In genomic region chr1:826831-827220, GRCh38 we compare ENCODE assay signal across 8 cellular contexts.
A peak's percentile ranks its signal among the peaks of the same experiment; 100 is the strongest.
DNase-seq lines count a peak whose midpoint lies in the region; ATAC-seq and TF ChIP-seq lines count a peak whose summit lies in the region.
"Not testable (repeated sequence)": the region's sequence is repeated elsewhere in the genome, so short reads cannot be mapped to it uniquely, and the experiment has no call there.

No MANE protein-coding gene starts in this region.

- H3F3A ChIP-seq in PC-3 (ENCODE audit: low read length, unreplicated experiment): not testable (repeated sequence)

- not testable (repeated sequence) for H3K9me3 ChIP-seq in CD8-positive, alpha-beta memory T cell (ENCODE audit: low read length); PC-3 (ENCODE audit: low read length); fibroblast of lung (ENCODE audit: control insufficient read depth, insufficient read depth, low read depth, low read length); mononuclear cell (ENCODE audit: low read depth, low read length)

- peaks cover 34 to 40% (median 39%) of the 10 kb centered on the region in 3 donors for H3K4me1 Mint-ChIP-seq in CD8-positive, alpha-beta memory T cell
- H3K4me1 Mint-ChIP-seq in activated naive CD8-positive, alpha-beta T cell treated with anti-CD3 and anti-CD28 coated beads for 36 hours: peaks cover 24% of the 10 kb centered on the region

- peak overlapping the region; percentile 73 for H3K4me3 ChIP-seq in CD8-positive, alpha-beta memory T cell (ENCODE audit: low read length)
- peak overlapping the region; percentile 70 for H3K4me3 ChIP-seq in PC-3 (ENCODE audit: low read length)
- peak overlapping the region; percentile 42 to 79 (median 62) for H3K4me3 ChIP-seq in fibroblast of lung (replicated peaks in 1 of 4; ENCODE audit: control extremely low read depth in 1 of 4, insufficient read depth in 1 of 4, low read depth in 3 of 4, low read length in 4 of 4)
- peak overlapping the region; percentile 55 for H3K4me3 ChIP-seq in mononuclear cell (ENCODE audit: low read length)

- H3K9me2 ChIP-seq in PC-3 (replicated peaks; ENCODE audit: low read length): not testable (repeated sequence)

- not testable (repeated sequence) for H3K4me1 ChIP-seq in CD8-positive, alpha-beta memory T cell (ENCODE audit: insufficient read depth, low read length); PC-3 (ENCODE audit: insufficient read depth, low read length); fibroblast of lung (ENCODE audit: control insufficient read depth, extremely low read depth, insufficient read depth, low read length)
- peaks cover 11% of the 10 kb centered on the region for H3K4me1 ChIP-seq in mononuclear cell (ENCODE audit: insufficient read depth, low read length)

- H4K20me1 ChIP-seq in PC-3 (ENCODE audit: low read length); fibroblast of lung (ENCODE audit: control insufficient read depth, extremely low read depth, insufficient read depth, low read length): not testable (repeated sequence)

- H3K9ac ChIP-seq in PC-3 (ENCODE audit: low read length): peak overlapping the region; percentile 66
- H3K9ac ChIP-seq in fibroblast of lung (ENCODE audit: insufficient read depth, low read length): peak overlapping the region; percentile 82

- not testable (repeated sequence) for H3K27me3 Mint-ChIP-seq in CD8-positive, alpha-beta memory T cell; activated naive CD8-positive, alpha-beta T cell treated with anti-CD3 and anti-CD28 coated beads for 36 hours

- peak overlapping the region; percentile 77 for H3K4me2 ChIP-seq in PC-3 (ENCODE audit: low read length)
- peak overlapping the region; percentile 40 for H3K4me2 ChIP-seq in fibroblast of lung (ENCODE audit: extremely low read depth, insufficient read depth, low read length)

- not testable (repeated sequence) for TF ChIP-seq CTCF in PC-3 (conservative IDR thresholded peaks at IDR 0.05; ENCODE audit: low read depth, low read length); fibroblast of lung (conservative IDR thresholded peaks at IDR 0.05 in 1 of 2, IDR thresholded peaks at IDR 0.05 in 1 of 2; ENCODE audit: low read depth in 1 of 2, low read length in 2 of 2)

- not testable (repeated sequence) for H3K9me3 Mint-ChIP-seq in CD8-positive, alpha-beta memory T cell; activated naive CD8-positive, alpha-beta T cell treated with anti-CD3 and anti-CD28 coated beads for 36 hours

- ATAC-seq in GM21447 (IDR thresholded peaks at IDR 0.05; ENCODE audit: unreplicated experiment) (peak; percentile 33), HG03103 (IDR thresholded peaks at IDR 0.05; ENCODE audit: low read depth, unreplicated experiment) (peak; percentile 29), PC-3 (peak; percentile 7)

- peak overlapping the region; percentile 96 to 99 (median 98) for H3K27ac Mint-ChIP-seq in CD8-positive, alpha-beta memory T cell
- peak overlapping the region; percentile 92 for H3K27ac Mint-ChIP-seq in activated naive CD8-positive, alpha-beta T cell treated with anti-CD3 and anti-CD28 coated beads for 36 hours

- not testable (repeated sequence) for H3K27me3 ChIP-seq in CD8-positive, alpha-beta memory T cell (ENCODE audit: insufficient read depth, low read length, poor library complexity, severe bottlenecking); PC-3 (ENCODE audit: low read length); fibroblast of lung (ENCODE audit: control insufficient read depth, insufficient read depth, low read length); mononuclear cell (ENCODE audit: insufficient read depth, low read length)

- POLR2A ChIA-PET in CD8-positive, alpha-beta memory T cell (lab: Charles Lee); PC-3 (lab: Charles Lee; ENCODE audit: unreplicated experiment): not testable (repeated sequence)

- peak in 1 of 5 donors; percentile 7 for DNase-seq in CD8-positive, alpha-beta memory T cell
- not testable (repeated sequence) for DNase-seq in PC-3; activated naive CD8-positive, alpha-beta T cell treated with anti-CD3 and anti-CD28 coated beads for 36 hours
- DNase-seq in fibroblast of lung (ENCODE audit: low read depth in 2 of 2): peak in 1 of 2 donors; percentile 16
- DNase-seq in stimulated activated CD4-positive, alpha-beta T cell treated with anti-CD3 and anti-CD28 coated beads, Interleukin-15, amount 100 ng/mL, for 24 hours: peak; percentile 8

- not testable (repeated sequence) for H3K36me3 ChIP-seq in CD8-positive, alpha-beta memory T cell (ENCODE audit: insufficient read depth, low read length); PC-3 (ENCODE audit: low read depth, low read length); fibroblast of lung (ENCODE audit: control insufficient read depth, insufficient read depth, low read length)

- intact Hi-C loops in PC-3 (cut with micrococcal nuclease): not testable (repeated sequence)

- H3K27ac ChIP-seq in CD8-positive, alpha-beta memory T cell (ENCODE audit: low read depth, low read length): peak overlapping the region; percentile 84
- not testable (repeated sequence) for H3K27ac ChIP-seq in PC-3 (ENCODE audit: low read length)
- peak overlapping the region; percentile 82 for H3K27ac ChIP-seq in fibroblast of lung (ENCODE audit: insufficient read depth, low read length)

- H2AFZ ChIP-seq in PC-3 (ENCODE audit: low read length); fibroblast of lung (ENCODE audit: low read length): not testable (repeated sequence)

- CTCF ChIA-PET in CD8-positive, alpha-beta memory T cell (lab: Charles Lee); PC-3 (lab: Charles Lee): not testable (repeated sequence)

- BruUV-seq in PC-3 (replicated peaks; lab: Mats Ljungman, UMichigan): TSS peak; percentile 50

- peaks cover 0 to 14% (median 4%) of the 10 kb centered on the region in 3 donors for H3K36me3 Mint-ChIP-seq in CD8-positive, alpha-beta memory T cell
- H3K36me3 Mint-ChIP-seq in activated naive CD8-positive, alpha-beta T cell treated with anti-CD3 and anti-CD28 coated beads for 36 hours: not testable (repeated sequence)

- peak overlapping the region; percentile 91 to 99 (median 93) for H3K4me3 Mint-ChIP-seq in CD8-positive, alpha-beta memory T cell
- peak overlapping the region; percentile 92 for H3K4me3 Mint-ChIP-seq in activated naive CD8-positive, alpha-beta T cell treated with anti-CD3 and anti-CD28 coated beads for 36 hours

- peaks cover 13% of the 10 kb centered on the region for H3K79me2 ChIP-seq in PC-3 (ENCODE audit: low read length)
- peaks cover 29% of the 10 kb centered on the region for H3K79me2 ChIP-seq in fibroblast of lung (ENCODE audit: control insufficient read depth, insufficient read depth, low read length)
